ENCODE assay signal across 17 cellular contexts in genomic region chr17:78175643-78175981, GRCh38. TPM values are rescaled to one million over a fixed set of nuclear protein-coding genes. Genes with fewer than 3 reads are reported as not detected.
DNase-seq lines count a peak whose midpoint lies in the region; ATAC-seq, FAIRE-seq and TF ChIP-seq lines count a peak whose summit lies in the region.
"Had no signal": no experiment of that assay in that cellular context is flagged by ENCODE, and none has a peak within 500 bp of the region (broad histone marks: within the 10 kb centered on the region; RNA-seq: fewer than 3 reads in every experiment).

No MANE protein-coding gene starts in this region.

- no peak overlapping the region for H3K4me3 ChIP-seq in HepG2 (replicated peaks in 1 of 3; ENCODE audit: insufficient read depth in 1 of 3, low read depth in 2 of 3, low read length in 3 of 3)
- H3K4me3 ChIP-seq: A549 had no signal

- no peak overlapping the region for H3K9ac ChIP-seq in HepG2 (ENCODE audit: insufficient read depth, low read depth, low read length)
- H3K9ac ChIP-seq: SK-N-SH had no signal

- CTCF ChIA-PET in WTC11 (lab: Charles Lee), result interaction anchor here (0.7 to 6.4 kb wide), 21 partner anchors 9 to 246 kb away, joined by 3 to 85 read pairs (median 4); partner anchors contain the start of genes AFMID, BIRC5 and TK1
- CTCF ChIA-PET in HepG2 (lab: Yijun Ruan, JAX; ENCODE audit: low intra/inter-chr PET ratio, low total read pairs), result interaction anchor here (2.0 kb wide), 1 partner anchor 63 kb away, joined by 18 read pairs; no protein-coding TSS in a partner anchor

- H3K27ac Mint-ChIP-seq in activated T-cell treated with anti-CD3 and anti-CD28 coated beads, Interleukin-2, amount 50 U/mL, for 24 hours, result peak overlapping the region; percentile 59
- H3K27ac Mint-ChIP-seq in WTC11 (peak overlapping the region; percentile 68; the same call in 1 of the 2 replicates), nephron progenitor cell (no peak overlapping the region)

- H3K27me3 ChIP-seq in HepG2 (ENCODE audit: control insufficient read depth in 1 of 2, insufficient read depth in 2 of 2, low read length in 2 of 2), result no peaks in the 10 kb centered on the region

- no TSS peak for BruUV-seq in HepG2 (replicated peaks; lab: Mats Ljungman, UMichigan)

- no peak for ATAC-seq in WTC11
- ATAC-seq in HepG2, result no peak

- no peaks in the 10 kb centered on the region for H4K20me1 ChIP-seq in HepG2 (ENCODE audit: insufficient read depth, low read length)

- no peak for DNase-seq in activated T-cell treated with anti-CD3 and anti-CD28 coated beads, Interleukin-2, amount 50 U/mL, for 24 hours
- DNase-seq in activated T-cell treated with anti-CD3 and anti-CD28 coated beads, Interleukin-2, amount 50 U/mL, for 48 hours, result no peak
- DNase-seq in WTC11 (ENCODE audit: low spot score) (no peak), HepG2 (ENCODE audit: low spot score) (no peak), nephron progenitor cell (no peak), SKM-1 treated with dmso at 0.1 percent for 144 hours (lab: John Stamatoyannopoulos, UW; ENCODE audit: unreplicated experiment) (no peak), occipital lobe (lab: John Stamatoyannopoulos, UW) (no peak)
- DNase-seq: activated T-cell treated with anti-CD3 and anti-CD28 coated beads, Interleukin-2, amount 50 U/mL, for 4 hours; amniotic stem cell; NCI-H2107; SK-N-SH had no signal

- in situ Hi-C loops in HepG2 (cut with HindIII; ENCODE audit: extremely low pct_ligation_motif_present, low pct_unique_long_range_greater_than_20kb), result no loop called here

- no peaks in the 10 kb centered on the region for H3K9me3 ChIP-seq in HepG2 (ENCODE audit: low read length)
- H3K9me3 ChIP-seq: A549, SK-N-SH had no signal

- H3K27me3 Mint-ChIP-seq in activated T-cell treated with anti-CD3 and anti-CD28 coated beads, Interleukin-2, amount 50 U/mL, for 24 hours, result no peaks in the 10 kb centered on the region
- H3K27me3 Mint-ChIP-seq in WTC11 (ENCODE audit: low read depth) (no peaks in the 10 kb centered on the region), nephron progenitor cell (ENCODE audit: low read depth, poor library complexity) (peaks cover 3% of the 10 kb centered on the region)

- no peak overlapping the region for H3K4me2 ChIP-seq in HepG2 (ENCODE audit: low read depth, low read length)
- H3K4me2 ChIP-seq: A549, SK-N-SH had no signal

- TF ChIP-seq POLR2A in HepG2 (IDR thresholded peaks at IDR 0.05; ENCODE audit: insufficient read depth in 1 of 2, low read depth in 2 of 2, low read length in 2 of 2), result no peak

- no peaks in the 10 kb centered on the region for H3K9me3 Mint-ChIP-seq in activated T-cell treated with anti-CD3 and anti-CD28 coated beads, Interleukin-2, amount 50 U/mL, for 24 hours
- no peaks in the 10 kb centered on the region for H3K9me3 Mint-ChIP-seq in WTC11
- no peaks in the 10 kb centered on the region for H3K9me3 Mint-ChIP-seq in nephron progenitor cell
- H3K9me3 Mint-ChIP-seq: activated T-cell treated with anti-CD3 and anti-CD28 coated beads, Interleukin-2, amount 50 U/mL, for 4 hours had no signal

- FAIRE-seq in HepG2 (lab: Jason Lieb, UNC), result no peak
- FAIRE-seq: A549, H54, keratinocyte had no signal

- peaks cover 24% of the 10 kb centered on the region for H3K4me1 ChIP-seq in HepG2 (ENCODE audit: insufficient read depth, low read length)

- 98% methylated on average over 14 of the region's 14 CpGs for WGBS in HepG2 (ENCODE audit: low lambda C conversion rate)

- POLR2A ChIA-PET in WTC11 (lab: Charles Lee) (interaction anchor here (1.6 to 1.8 kb wide), 2 partner anchors 23 to 35 kb away, joined by 3 to 7 read pairs; no protein-coding TSS in a partner anchor), HepG2 (lab: Yijun Ruan, JAX) (interaction anchor here (0.5 to 1.4 kb wide), 3 partner anchors 11 to 14 kb away, joined by 3 to 4 read pairs (median 3); partner anchors contain the start of gene TK1)

- intact Hi-C loops in HepG2 (cut with micrococcal nuclease; ENCODE audit: unreplicated experiment), result no loop called here

- H3K79me2 ChIP-seq in HepG2 (ENCODE audit: insufficient read depth, low read length), result no peaks in the 10 kb centered on the region

- peaks cover 20 to 65% of the 10 kb centered on the region in 2 experiments for H3K36me3 ChIP-seq in HepG2 (replicated peaks in 1 of 2; ENCODE audit: control insufficient read depth in 1 of 2, insufficient read depth in 2 of 2, low read length in 2 of 2)

- no peak for TF ChIP-seq CTCF in WTC11 (IDR thresholded peaks at IDR 0.05)
- TF ChIP-seq CTCF in HepG2 (CRISPR knock-in tag; IDR thresholded peaks at IDR 0.05), result no peak
- TF ChIP-seq CTCF in nephron progenitor cell (IDR thresholded peaks at IDR 0.05), result no peak

- H3K36me3 Mint-ChIP-seq in activated T-cell treated with anti-CD3 and anti-CD28 coated beads, Interleukin-2, amount 50 U/mL, for 24 hours (ENCODE audit: low read depth), result peaks cover 89% of the 10 kb centered on the region
- peaks cover 54% of the 10 kb centered on the region for H3K36me3 Mint-ChIP-seq in WTC11
- peaks cover 39% of the 10 kb centered on the region for H3K36me3 Mint-ChIP-seq in nephron progenitor cell (ENCODE audit: low read depth)

- no peak overlapping the region for H2AFZ ChIP-seq in HepG2 (ENCODE audit: low read length)

- H3K4me1 Mint-ChIP-seq in activated T-cell treated with anti-CD3 and anti-CD28 coated beads, Interleukin-2, amount 50 U/mL, for 24 hours (ENCODE audit: low read depth), result peaks cover 65% of the 10 kb centered on the region
- peaks cover 45% of the 10 kb centered on the region for H3K4me1 Mint-ChIP-seq in WTC11
- H3K4me1 Mint-ChIP-seq in nephron progenitor cell, result peaks cover 19% of the 10 kb centered on the region

- no peak for TF ChIP-seq RAD21 in HepG2 (CRISPR knock-in tag; IDR thresholded peaks at IDR 0.05)

- no peak overlapping the region for H3K4me3 Mint-ChIP-seq in activated T-cell treated with anti-CD3 and anti-CD28 coated beads, Interleukin-2, amount 50 U/mL, for 24 hours
- H3K4me3 Mint-ChIP-seq in WTC11, result no peak overlapping the region
- H3K4me3 Mint-ChIP-seq in nephron progenitor cell, result no peak overlapping the region
- H3K4me3 Mint-ChIP-seq: activated T-cell treated with anti-CD3 and anti-CD28 coated beads, Interleukin-2, amount 50 U/mL, for 4 hours had no signal

- H3K27ac ChIP-seq in HepG2 (ENCODE audit: extremely low read length, insufficient read depth, low read length) (no peak overlapping the region), temporal lobe (ENCODE audit: low read depth, low read length) (peak overlapping the region; percentile 92)
- H3K27ac ChIP-seq: A549 had no signal

- TF ChIP-seq EP300 in HepG2 (IDR thresholded peaks at IDR 0.05; ENCODE audit: low read depth in 2 of 2, low read length in 2 of 2) (no peak), HepG2 (CRISPR knock-in tag; IDR thresholded peaks at IDR 0.05; ENCODE audit: borderline replicate concordance) (no peak)

RNA-seq across cellular contexts. Expression of gene SYNGR2, which starts 7.2 kb away (rescaled TPM):
- total RNA-seq in WTC11 (2021) (47.7 to 50.3 TPM (median 50.2 TPM) in 3 replicates), HepG2 (2016; rRNA removed; fragmentation: Illumina TruSeq; extraction: Trizol) (28.7 and 46.7 TPM in 2 replicates), temporal lobe (3.0 TPM), occipital lobe (11.4 TPM)
- total RNA-seq in HepG2 (2016; cell fraction: cytosol; rRNA removed; fragmentation: Illumina TruSeq; extraction: Trizol; ENCODE audit: low read depth), result 15.8 and 18.7 TPM in 2 replicates
- total RNA-seq in HepG2 (2016; cell fraction: insoluble cytoplasmic fraction; rRNA removed; fragmentation: Illumina TruSeq; extraction: Trizol), result 21.7 and 51.0 TPM in 2 replicates
- total RNA-seq in HepG2 (2016; cell fraction: membrane; rRNA removed; fragmentation: Illumina TruSeq; extraction: Trizol), result 31.9 and 34.8 TPM in 2 replicates
- total RNA-seq in HepG2 (2016; cell fraction: nucleus; rRNA removed; fragmentation: Illumina TruSeq; extraction: Trizol), result 43.0 and 51.6 TPM in 2 replicates
- 170 and 192 TPM in 2 replicates for polyA plus RNA-seq in HepG2 (2011; rRNA removed)
- polyA plus RNA-seq in HepG2 (2011; cell fraction: cytosol; rRNA removed), result 200 and 244 TPM in 2 replicates
- polyA plus RNA-seq in HepG2 (2011; cell fraction: nucleus; rRNA removed), result 116 and 129 TPM in 2 replicates
- 52.7 and 59.2 TPM in 2 replicates for polyA plus RNA-seq in HepG2 (2012)
- 35.1 and 40.6 TPM in 2 replicates for polyA plus RNA-seq in HepG2 (2016; cell fraction: cytosol; fragmentation: Illumina TruSeq; extraction: Trizol; ENCODE audit: low read depth)
- 52.5 and 60.0 TPM in 2 replicates for polyA plus RNA-seq in HepG2 (2016; cell fraction: insoluble cytoplasmic fraction; fragmentation: Illumina TruSeq; extraction: Trizol; ENCODE audit: low read depth)
- polyA plus RNA-seq in HepG2 (2016; cell fraction: membrane; fragmentation: Illumina TruSeq; extraction: Trizol; ENCODE audit: low read depth), result 62.1 and 68.8 TPM in 2 replicates
- 160 and 166 TPM in 2 replicates for polyA plus RNA-seq in HepG2 (2016; cell fraction: nucleus; fragmentation: Illumina TruSeq; extraction: Trizol; ENCODE audit: insufficient read depth, low read depth)
- polyA minus RNA-seq in HepG2 (2011; rRNA and poly(A)+ RNA removed; ENCODE audit: low replicate concordance), result 231 and 401 TPM in 2 replicates
- polyA minus RNA-seq in HepG2 (2011; cell fraction: cytosol; rRNA and poly(A)+ RNA removed), result 73.3 and 75.3 TPM in 2 replicates
- 23.0 and 28.7 TPM in 2 replicates for polyA minus RNA-seq in HepG2 (2011; cell fraction: nucleus; rRNA and poly(A)+ RNA removed)

RNA-seq across cellular contexts. Expression of gene TK1, which starts 11.2 kb away (rescaled TPM):
- total RNA-seq in WTC11 (2021) (72.5 to 84.1 TPM (median 82.6 TPM) in 3 replicates), HepG2 (2016; rRNA removed; fragmentation: Illumina TruSeq; extraction: Trizol) (96.0 and 114 TPM in 2 replicates), temporal lobe (1.7 TPM), occipital lobe (1.6 TPM)
- total RNA-seq in HepG2 (2016; cell fraction: cytosol; rRNA removed; fragmentation: Illumina TruSeq; extraction: Trizol; ENCODE audit: low read depth), result 20.1 and 22.9 TPM in 2 replicates
- 95.6 and 109 TPM in 2 replicates for total RNA-seq in HepG2 (2016; cell fraction: insoluble cytoplasmic fraction; rRNA removed; fragmentation: Illumina TruSeq; extraction: Trizol)
- 30.2 and 33.7 TPM in 2 replicates for total RNA-seq in HepG2 (2016; cell fraction: membrane; rRNA removed; fragmentation: Illumina TruSeq; extraction: Trizol)
- total RNA-seq in HepG2 (2016; cell fraction: nucleus; rRNA removed; fragmentation: Illumina TruSeq; extraction: Trizol), result 38.0 and 39.0 TPM in 2 replicates
- polyA plus RNA-seq in HepG2 (2011; rRNA removed), result 33.2 and 45.0 TPM in 2 replicates
- 36.3 and 78.7 TPM in 2 replicates for polyA plus RNA-seq in HepG2 (2011; cell fraction: cytosol; rRNA removed)
- polyA plus RNA-seq in HepG2 (2011; cell fraction: nucleus; rRNA removed), result 27.9 and 41.4 TPM in 2 replicates
- 15.9 and 24.5 TPM in 2 replicates for polyA plus RNA-seq in HepG2 (2012)
- 18.4 and 18.5 TPM in 2 replicates for polyA plus RNA-seq in HepG2 (2016; cell fraction: cytosol; fragmentation: Illumina TruSeq; extraction: Trizol; ENCODE audit: low read depth)
- 130 and 138 TPM in 2 replicates for polyA plus RNA-seq in HepG2 (2016; cell fraction: insoluble cytoplasmic fraction; fragmentation: Illumina TruSeq; extraction: Trizol; ENCODE audit: low read depth)
- polyA plus RNA-seq in HepG2 (2016; cell fraction: membrane; fragmentation: Illumina TruSeq; extraction: Trizol; ENCODE audit: low read depth), result 21.2 and 23.8 TPM in 2 replicates
- 61.0 and 63.4 TPM in 2 replicates for polyA plus RNA-seq in HepG2 (2016; cell fraction: nucleus; fragmentation: Illumina TruSeq; extraction: Trizol; ENCODE audit: insufficient read depth, low read depth)
- polyA minus RNA-seq in HepG2 (2011; rRNA and poly(A)+ RNA removed; ENCODE audit: low replicate concordance), result 74.6 and 146 TPM in 2 replicates
- 21.4 and 38.3 TPM in 2 replicates for polyA minus RNA-seq in HepG2 (2011; cell fraction: cytosol; rRNA and poly(A)+ RNA removed)
- 10.7 and 15.2 TPM in 2 replicates for polyA minus RNA-seq in HepG2 (2011; cell fraction: nucleus; rRNA and poly(A)+ RNA removed)

RNA-seq across cellular contexts. Expression of gene AFMID, which starts 11.6 kb away (rescaled TPM):
- total RNA-seq in WTC11 (2021) (45.1 to 58.7 TPM (median 48.8 TPM) in 3 replicates), HepG2 (2016; rRNA removed; fragmentation: Illumina TruSeq; extraction: Trizol) (270 and 327 TPM in 2 replicates), temporal lobe (18.2 TPM), occipital lobe (35.4 TPM)
- total RNA-seq in HepG2 (2016; cell fraction: cytosol; rRNA removed; fragmentation: Illumina TruSeq; extraction: Trizol; ENCODE audit: low read depth), result 87.2 and 91.8 TPM in 2 replicates
- 272 and 349 TPM in 2 replicates for total RNA-seq in HepG2 (2016; cell fraction: insoluble cytoplasmic fraction; rRNA removed; fragmentation: Illumina TruSeq; extraction: Trizol)
- total RNA-seq in HepG2 (2016; cell fraction: membrane; rRNA removed; fragmentation: Illumina TruSeq; extraction: Trizol), result 147 and 156 TPM in 2 replicates
- 146 and 156 TPM in 2 replicates for total RNA-seq in HepG2 (2016; cell fraction: nucleus; rRNA removed; fragmentation: Illumina TruSeq; extraction: Trizol)
- 249 and 317 TPM in 2 replicates for polyA plus RNA-seq in HepG2 (2011; rRNA removed)
- 229 and 274 TPM in 2 replicates for polyA plus RNA-seq in HepG2 (2011; cell fraction: cytosol; rRNA removed)
- polyA plus RNA-seq in HepG2 (2011; cell fraction: nucleus; rRNA removed), result 417 and 490 TPM in 2 replicates
- 302 and 303 TPM in 2 replicates for polyA plus RNA-seq in HepG2 (2012)
- 66.5 and 75.3 TPM in 2 replicates for polyA plus RNA-seq in HepG2 (2016; cell fraction: cytosol; fragmentation: Illumina TruSeq; extraction: Trizol; ENCODE audit: low read depth)
- polyA plus RNA-seq in HepG2 (2016; cell fraction: insoluble cytoplasmic fraction; fragmentation: Illumina TruSeq; extraction: Trizol; ENCODE audit: low read depth), result 406 and 430 TPM in 2 replicates
- polyA plus RNA-seq in HepG2 (2016; cell fraction: membrane; fragmentation: Illumina TruSeq; extraction: Trizol; ENCODE audit: low read depth), result 103 and 126 TPM in 2 replicates
- 409 and 442 TPM in 2 replicates for polyA plus RNA-seq in HepG2 (2016; cell fraction: nucleus; fragmentation: Illumina TruSeq; extraction: Trizol; ENCODE audit: insufficient read depth, low read depth)
- 60.4 and 341 TPM in 2 replicates for polyA minus RNA-seq in HepG2 (2011; rRNA and poly(A)+ RNA removed; ENCODE audit: low replicate concordance)
- polyA minus RNA-seq in HepG2 (2011; cell fraction: cytosol; rRNA and poly(A)+ RNA removed), result 127 and 156 TPM in 2 replicates
- 114 and 156 TPM in 2 replicates for polyA minus RNA-seq in HepG2 (2011; cell fraction: nucleus; rRNA and poly(A)+ RNA removed)

RNA-seq across cellular contexts. Expression of gene C17orf99, which starts 29.4 kb away (rescaled TPM):
- not detected in 3 replicates for total RNA-seq in WTC11 (2021)
- 0.22 and 1.7 TPM in 2 replicates for total RNA-seq in HepG2 (2016; rRNA removed; fragmentation: Illumina TruSeq; extraction: Trizol)
- 0.51 and 0.88 TPM in 2 replicates for total RNA-seq in HepG2 (2016; cell fraction: cytosol; rRNA removed; fragmentation: Illumina TruSeq; extraction: Trizol; ENCODE audit: low read depth)
- 0.84 and 0.86 TPM in 2 replicates for total RNA-seq in HepG2 (2016; cell fraction: insoluble cytoplasmic fraction; rRNA removed; fragmentation: Illumina TruSeq; extraction: Trizol)
- 1.1 and 1.2 TPM in 2 replicates for total RNA-seq in HepG2 (2016; cell fraction: membrane; rRNA removed; fragmentation: Illumina TruSeq; extraction: Trizol)
- total RNA-seq in HepG2 (2016; cell fraction: nucleus; rRNA removed; fragmentation: Illumina TruSeq; extraction: Trizol), result 0.38 and 2.4 TPM in 2 replicates
- 1.9 and 2.8 TPM in 2 replicates for polyA plus RNA-seq in HepG2 (2011; rRNA removed)
- 1.1 and 1.8 TPM in 2 replicates for polyA plus RNA-seq in HepG2 (2011; cell fraction: cytosol; rRNA removed)
- 5.8 and 10.0 TPM in 2 replicates for polyA plus RNA-seq in HepG2 (2011; cell fraction: nucleus; rRNA removed)
- 1.5 and 2.2 TPM in 2 replicates for polyA plus RNA-seq in HepG2 (2012)
- 0.23 and 0.46 TPM in 2 replicates for polyA plus RNA-seq in HepG2 (2016; cell fraction: cytosol; fragmentation: Illumina TruSeq; extraction: Trizol; ENCODE audit: low read depth)
- polyA plus RNA-seq in HepG2 (2016; cell fraction: insoluble cytoplasmic fraction; fragmentation: Illumina TruSeq; extraction: Trizol; ENCODE audit: low read depth), result 0.60 TPM in 1 of 2 replicates, not detected in the other
- polyA plus RNA-seq in HepG2 (2016; cell fraction: membrane; fragmentation: Illumina TruSeq; extraction: Trizol; ENCODE audit: low read depth), result 0.59 and 1.1 TPM in 2 replicates
- polyA plus RNA-seq in HepG2 (2016; cell fraction: nucleus; fragmentation: Illumina TruSeq; extraction: Trizol; ENCODE audit: insufficient read depth, low read depth), result 2.4 and 2.9 TPM in 2 replicates
- polyA minus RNA-seq in HepG2 (2011; rRNA and poly(A)+ RNA removed; ENCODE audit: low replicate concordance), result 0.72 TPM in 1 of 2 replicates, not detected in the other
- polyA minus RNA-seq in HepG2 (2011; cell fraction: cytosol; rRNA and poly(A)+ RNA removed), result not detected in 2 replicates
- polyA minus RNA-seq in HepG2 (2011; cell fraction: nucleus; rRNA and poly(A)+ RNA removed), result 1.5 and 3.1 TPM in 2 replicates
- total RNA-seq in temporal lobe, result not detected
- not detected for total RNA-seq in occipital lobe
- total RNA-seq: activated T-cell treated with anti-CD3 and anti-CD28 coated beads, Interleukin-2, amount 50 U/mL, for 4 hours; M059J; myocyte had no signal
- polyA plus RNA-seq: A549, SK-N-SH had no signal

RNA-seq across cellular contexts. Expression of gene BIRC5, which starts 38.4 kb away (rescaled TPM):
- total RNA-seq in WTC11 (2021) (115 to 117 TPM (median 117 TPM) in 3 replicates), HepG2 (2016; rRNA removed; fragmentation: Illumina TruSeq; extraction: Trizol) (135 and 167 TPM in 2 replicates), temporal lobe (3.2 TPM), occipital lobe (7.3 TPM)
- 34.5 and 39.0 TPM in 2 replicates for total RNA-seq in HepG2 (2016; cell fraction: cytosol; rRNA removed; fragmentation: Illumina TruSeq; extraction: Trizol; ENCODE audit: low read depth)
- total RNA-seq in HepG2 (2016; cell fraction: insoluble cytoplasmic fraction; rRNA removed; fragmentation: Illumina TruSeq; extraction: Trizol), result 131 and 168 TPM in 2 replicates
- total RNA-seq in HepG2 (2016; cell fraction: membrane; rRNA removed; fragmentation: Illumina TruSeq; extraction: Trizol), result 97.3 and 97.8 TPM in 2 replicates
- 62.8 and 63.7 TPM in 2 replicates for total RNA-seq in HepG2 (2016; cell fraction: nucleus; rRNA removed; fragmentation: Illumina TruSeq; extraction: Trizol)
- 18.5 and 30.3 TPM in 2 replicates for polyA plus RNA-seq in HepG2 (2011; rRNA removed)
- 26.4 and 35.2 TPM in 2 replicates for polyA plus RNA-seq in HepG2 (2011; cell fraction: cytosol; rRNA removed)
- polyA plus RNA-seq in HepG2 (2011; cell fraction: nucleus; rRNA removed), result 11.3 and 14.8 TPM in 2 replicates
- polyA plus RNA-seq in HepG2 (2012), result 20.8 and 42.6 TPM in 2 replicates
- 27.8 and 29.4 TPM in 2 replicates for polyA plus RNA-seq in HepG2 (2016; cell fraction: cytosol; fragmentation: Illumina TruSeq; extraction: Trizol; ENCODE audit: low read depth)
- polyA plus RNA-seq in HepG2 (2016; cell fraction: insoluble cytoplasmic fraction; fragmentation: Illumina TruSeq; extraction: Trizol; ENCODE audit: low read depth), result 158 and 162 TPM in 2 replicates
- polyA plus RNA-seq in HepG2 (2016; cell fraction: membrane; fragmentation: Illumina TruSeq; extraction: Trizol; ENCODE audit: low read depth), result 64.5 and 65.4 TPM in 2 replicates
- 90.2 and 97.1 TPM in 2 replicates for polyA plus RNA-seq in HepG2 (2016; cell fraction: nucleus; fragmentation: Illumina TruSeq; extraction: Trizol; ENCODE audit: insufficient read depth, low read depth)
- polyA minus RNA-seq in HepG2 (2011; rRNA and poly(A)+ RNA removed; ENCODE audit: low replicate concordance), result 62.3 and 97.9 TPM in 2 replicates
- polyA minus RNA-seq in HepG2 (2011; cell fraction: cytosol; rRNA and poly(A)+ RNA removed), result 18.6 and 37.7 TPM in 2 replicates
- 20.9 and 36.8 TPM in 2 replicates for polyA minus RNA-seq in HepG2 (2011; cell fraction: nucleus; rRNA and poly(A)+ RNA removed)
